8 cellular contexts compared by ENCODE assay signal in genomic region chr9:129174102-129174723, GRCh38. TPM values are rescaled to one million over a fixed set of nuclear protein-coding genes. Genes with fewer than 3 reads are reported as not detected.
DNase-seq lines count a peak whose midpoint lies in the region; ATAC-seq and TF ChIP-seq lines count a peak whose summit lies in the region.

No MANE protein-coding gene starts in this region.

- H3K36me3 ChIP-seq in kidney epithelial cell (ENCODE audit: control insufficient read depth, insufficient read depth, low read length), result no peaks in the 10 kb centered on the region

- peak; percentile 91 for DNase-seq in 8988T
- peak; percentile 79 for DNase-seq in GM19240 (ENCODE audit: insufficient read length, low spot score)
- peak; percentile 76 for DNase-seq in NCI-H226
- peak; percentile 69 to 79 for DNase-seq in activated CD4-positive, alpha-beta T cell treated with anti-CD3 and anti-CD28 coated beads for 24 hours (ENCODE audit: low read depth in 2 of 2)
- DNase-seq in cerebellar cortex (ENCODE audit: low spot score), result peak; percentile 89
- peak; percentile 56 for DNase-seq in kidney epithelial cell (ENCODE audit: low read depth)
- peak; percentile 66 to 86 (median 74) for DNase-seq in stimulated activated CD4-positive, alpha-beta T cell treated with anti-CD3 and anti-CD28 coated beads, Interleukin-12 subunit alpha, Interleukin-12 subunit beta, amount 100 ng/mL, for 48 hours (ENCODE audit: low read depth in 2 of 3, low spot score in 1 of 3)

- TF ChIP-seq CTCF in kidney epithelial cell (IDR thresholded peaks at IDR 0.05; ENCODE audit: insufficient read depth, low read length, poor library complexity, severe bottlenecking), result peak; percentile 90

- no peaks in the 10 kb centered on the region for H3K27me3 ChIP-seq in kidney epithelial cell (ENCODE audit: control insufficient read depth, insufficient read depth, low read length)

- no peak for ATAC-seq in HG02678 (IDR thresholded peaks at IDR 0.05; ENCODE audit: unreplicated experiment)

- H3K4me3 ChIP-seq in kidney epithelial cell (ENCODE audit: low read depth, low read length), result peak overlapping the region; percentile 95

RNA-seq across cellular contexts. Expression of gene IER5L, which starts 3.8 kb away (rescaled TPM):
- total RNA-seq in kidney epithelial cell, result 51.8 and 60.4 TPM in 2 replicates
